In the genomic region with DNA sequence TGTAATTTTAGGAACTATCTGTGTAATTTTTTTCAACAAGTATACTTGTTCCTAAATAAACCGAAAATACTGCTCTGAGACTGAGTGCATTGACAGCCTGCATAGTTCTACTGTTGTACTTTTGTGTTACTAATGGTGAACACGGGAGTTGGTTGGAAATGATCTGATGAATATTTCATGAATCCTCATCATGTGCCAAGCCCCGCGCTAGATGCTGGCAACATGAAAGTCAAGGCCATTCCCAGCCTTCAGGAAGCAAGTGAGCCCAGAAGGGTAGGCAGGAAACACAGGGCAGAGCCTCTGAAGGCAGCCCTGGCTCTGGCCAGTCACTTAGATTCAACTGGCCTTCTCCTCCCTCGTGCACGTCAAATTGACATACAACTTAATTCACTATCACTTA, we compare ENCODE assay signal across 16 cellular contexts.
DNase-seq lines count a peak whose midpoint lies in the region; ATAC-seq and TF ChIP-seq lines count a peak whose summit lies in the region.
"Had no signal": no experiment of that assay in that cellular context is flagged by ENCODE, and none has a peak within 500 bp of the region (broad histone marks: within the 10 kb centered on the region; RNA-seq: fewer than 3 reads in every experiment).

No MANE protein-coding gene starts in this region.

- TF ChIP-seq POLR2A in IMR-90 (IDR thresholded peaks at IDR 0.05; ENCODE audit: low read depth, low read length) (no peak), thyroid gland (IDR thresholded peaks at IDR 0.05) (no peak)

- H2BK12ac ChIP-seq in neuronal stem cell (ENCODE audit: low read length) = no peak overlapping the region

- POLR2A ChIA-PET in IMR-90 (lab: Charles Lee; ENCODE audit: unreplicated experiment) = no interaction called here

- H3K27ac Mint-ChIP-seq in activated naive CD4-positive, alpha-beta T cell treated with anti-CD3 and anti-CD28 coated beads, Interleukin-2, amount 10 ng/mL, durations not matched to agents 7 days and 5 days = no peak overlapping the region
- H3K27ac Mint-ChIP-seq: CD8-positive, alpha-beta memory T cell had no signal

- in situ Hi-C loops in IMR-90 (cut with MboI; ENCODE audit: low sequenced_read_pairs) = loop anchor here (10.0 kb wide), 1 partner anchor 180 kb away; no protein-coding TSS in a partner anchor

- H3K4me3 ChIP-seq in IMR-90 (ENCODE audit: insufficient read depth, low read depth, low read length) (no peak overlapping the region), neuronal stem cell (ENCODE audit: low read length in 2 of 2) (no peak overlapping the region), thyroid gland (replicated peaks in 1 of 3) (no peak overlapping the region)

- H3K18ac ChIP-seq in IMR-90 (ENCODE audit: low read depth, low read length) = peak overlapping the region; percentile 25; the same call in 1 of the 2 replicates
- H3K18ac ChIP-seq in neuronal stem cell (ENCODE audit: low read length) = no peak overlapping the region

- H2AK5ac ChIP-seq in IMR-90 (ENCODE audit: low read depth, low read length) = peak overlapping the region; percentile 12; the same call in 1 of the 2 replicates
- no peak overlapping the region for H2AK5ac ChIP-seq in neuronal stem cell (ENCODE audit: low read depth, low read length)

- peaks cover 5% of the 10 kb centered on the region for H3K36me3 Mint-ChIP-seq in activated naive CD4-positive, alpha-beta T cell treated with anti-CD3 and anti-CD28 coated beads, Interleukin-2, amount 10 ng/mL, durations not matched to agents 7 days and 5 days

- H2BK15ac ChIP-seq in IMR-90 (ENCODE audit: low read depth, low read length) (no peak overlapping the region), neuronal stem cell (ENCODE audit: low read length) (no peak overlapping the region)

- H2AK9ac ChIP-seq in IMR-90 (replicated peaks; ENCODE audit: low read depth, low read length, poor library complexity) = no peak overlapping the region

- peak overlapping the region; percentile 74 for H3K14ac ChIP-seq in IMR-90 (replicated peaks; ENCODE audit: low read depth, low read length)
- H3K14ac ChIP-seq in neuronal stem cell (ENCODE audit: low read length) = no peak overlapping the region

- H3K4ac ChIP-seq in IMR-90 (ENCODE audit: low read depth, low read length) = peak overlapping the region; percentile 86
- H3K4ac ChIP-seq in neuronal stem cell (ENCODE audit: low read length) = no peak overlapping the region

- H3K4me1 Mint-ChIP-seq in activated naive CD4-positive, alpha-beta T cell treated with anti-CD3 and anti-CD28 coated beads, Interleukin-2, amount 10 ng/mL, durations not matched to agents 7 days and 5 days = no peaks in the 10 kb centered on the region

- H3K27me3 ChIP-seq in IMR-90 (ENCODE audit: control insufficient read depth, insufficient read depth, low read length) = no peaks in the 10 kb centered on the region
- H3K27me3 ChIP-seq in neuronal stem cell (ENCODE audit: control insufficient read depth in 3 of 3, insufficient read depth in 3 of 3, low read depth in 1 of 3, low read length in 3 of 3) = no peaks in the 10 kb centered on the region
- no peaks in the 10 kb centered on the region for H3K27me3 ChIP-seq in thyroid gland

- DNase-seq in IMR-90 (no peak), fibroblast of gingiva (ENCODE audit: low read depth) (peak; percentile 59), neuronal stem cell (ENCODE audit: low spot score) (no peak), HT-29 (ENCODE audit: low spot score) (no peak), thyroid gland (no peak)
- DNase-seq in activated naive CD4-positive, alpha-beta T cell treated with anti-CD3 and anti-CD28 coated beads, Interleukin-2, amount 10 ng/mL, durations not matched to agents 7 days and 5 days = no peak
- DNase-seq: AML-193; Calu3; CD8-positive, alpha-beta memory T cell; DMS53; KBM-7; NCI-H1092; NCI-H1436; NCI-H1930 had no signal

- H3K4me1 ChIP-seq in IMR-90 (ENCODE audit: control insufficient read depth, insufficient read depth, low read length) (peaks cover 27% of the 10 kb centered on the region; the same call in 1 of the 2 replicates), neuronal stem cell (ENCODE audit: control insufficient read depth in 2 of 2, insufficient read depth in 1 of 2, low read depth in 1 of 2, low read length in 2 of 2) (peaks cover 3 to 8% of the 10 kb centered on the region in 2 donors), thyroid gland (peaks cover 27 to 47% of the 10 kb centered on the region in 2 donors)

- TF ChIP-seq RAD21 in IMR-90 (IDR thresholded peaks at IDR 0.05; ENCODE audit: low read length) = no peak

- peak overlapping the region; percentile 0; the same call in 1 of the 2 replicates for H4K5ac ChIP-seq in IMR-90 (ENCODE audit: low read depth, low read length)

- H2BK20ac ChIP-seq in IMR-90 (ENCODE audit: low read depth, low read length) = peak overlapping the region; percentile 77; the same call in 1 of the 2 replicates

- peak overlapping the region; percentile 66 for H2BK120ac ChIP-seq in IMR-90 (ENCODE audit: low read depth, low read length)
- no peak overlapping the region for H2BK120ac ChIP-seq in neuronal stem cell (ENCODE audit: low read depth, low read length)

- TF ChIP-seq CTCF in IMR-90 (conservative IDR thresholded peaks at IDR 0.05; ENCODE audit: low read depth, low read length) (no peak), thyroid gland (IDR thresholded peaks at IDR 0.05) (no peak)

- peak overlapping the region; percentile 57 for H2BK5ac ChIP-seq in IMR-90 (ENCODE audit: low read depth, low read length, poor library complexity, severe bottlenecking)
- H2BK5ac ChIP-seq in neuronal stem cell (ENCODE audit: low read length) = no peak overlapping the region

- no peak overlapping the region for H3K4me3 Mint-ChIP-seq in activated naive CD4-positive, alpha-beta T cell treated with anti-CD3 and anti-CD28 coated beads, Interleukin-2, amount 10 ng/mL, durations not matched to agents 7 days and 5 days
- H3K4me3 Mint-ChIP-seq: CD8-positive, alpha-beta memory T cell had no signal

- H3K56ac ChIP-seq in IMR-90 (ENCODE audit: extremely low read depth, insufficient read depth, low read length) = peak overlapping the region; percentile 50; the same call in 1 of the 2 replicates

- H3K23ac ChIP-seq in IMR-90 (ENCODE audit: low read depth, low read length) (peak overlapping the region; percentile 83), neuronal stem cell (ENCODE audit: low read depth, low read length, poor library complexity) (no peak overlapping the region)

- no CpG with 5 or more reads among the region's 6 CpGs for WGBS in IMR-90 (ENCODE audit: extremely low coverage in 2 of 2, insufficient read length in 1 of 2), 2 experiments
- no CpG with 5 or more reads among the region's 6 CpGs for WGBS in neuronal stem cell (ENCODE audit: extremely low coverage in 2 of 2, insufficient read length in 2 of 2, insufficient replicate concordance in 1 of 2), 2 donors
- WGBS in thyroid gland, 2 donors = 85 to 92% methylated on average over 6 of the region's 6 CpGs

- H3K4me2 ChIP-seq in IMR-90 (ENCODE audit: low read depth, low read length) (no peak overlapping the region; the same call in 1 of the 2 replicates), neuronal stem cell (ENCODE audit: insufficient read depth, low read length, poor library complexity, severe bottlenecking) (no peak overlapping the region)

- H3K27me3 Mint-ChIP-seq in activated naive CD4-positive, alpha-beta T cell treated with anti-CD3 and anti-CD28 coated beads, Interleukin-2, amount 10 ng/mL, durations not matched to agents 7 days and 5 days = no peaks in the 10 kb centered on the region
- H3K27me3 Mint-ChIP-seq: CD8-positive, alpha-beta memory T cell had no signal

- dilution Hi-C loops in IMR-90 (cut with HindIII; ENCODE audit: low sequenced_read_pairs, unreplicated experiment) = no loop called here

- H4K8ac ChIP-seq in IMR-90 (ENCODE audit: low read depth in 2 of 2, low read length in 2 of 2) (peak overlapping the region in 1 of 2 experiments; percentile 64; a peak in 2 of 4 replicates), neuronal stem cell (ENCODE audit: low read depth, low read length) (no peak overlapping the region)

- H3K9me1 ChIP-seq in IMR-90 (ENCODE audit: insufficient read depth, low read length) = peaks cover 15% of the 10 kb centered on the region

- H4K20me1 ChIP-seq in IMR-90 (ENCODE audit: insufficient read depth, low read length) = 0 out of 2 replicates have a peak, but pooled peaks cover 3% of the 10 kb centered on the region

- H3K9ac ChIP-seq in IMR-90 (ENCODE audit: low read depth, low read length) (peak overlapping the region; percentile 1; the same call in 1 of the 2 replicates), neuronal stem cell (ENCODE audit: low read depth, low read length, poor library complexity) (peak overlapping the region; percentile 72)

- H3K79me1 ChIP-seq in IMR-90 (ENCODE audit: low read depth in 1 of 2, low read length in 2 of 2) (peaks cover 8 to 66% of the 10 kb centered on the region in 2 experiments; a peak in 3 of 4 replicates), neuronal stem cell (ENCODE audit: low read depth, low read length) (no peaks in the 10 kb centered on the region)

- intact Hi-C loops in IMR-90 (cut with micrococcal nuclease) (no loop called here), thyroid gland (cut with DNase I) (loop anchor here (10.0 kb wide), 1 partner anchor 100 kb away; no protein-coding TSS in a partner anchor)

- no TSS peak for BruUV-seq in IMR-90 (replicated peaks; lab: Mats Ljungman, UMichigan)

- H2AFZ ChIP-seq in IMR-90 (replicated peaks; ENCODE audit: low read length, poor library complexity) (no peak overlapping the region), neuronal stem cell (ENCODE audit: low read length) (no peak overlapping the region)

- CTCF ChIA-PET in IMR-90 (lab: Yijun Ruan, JAX) = interaction anchor here (1.0 kb wide), 1 partner anchor 185 kb away, joined by 3 read pairs; no protein-coding TSS in a partner anchor
- CTCF ChIA-PET in activated naive CD4-positive, alpha-beta T cell treated with anti-CD3 and anti-CD28 coated beads, Interleukin-2, amount 10 ng/mL, durations not matched to agents 7 days and 5 days (lab: Charles Lee) = no interaction called here

- ATAC-seq in IMR-90 (ENCODE audit: low read depth) (peak; percentile 27), GM18909 (IDR thresholded peaks at IDR 0.05; ENCODE audit: poor library complexity, unreplicated experiment) (no peak)

- peak overlapping the region; percentile 51; the same call in 1 of the 2 replicates for H3K27ac ChIP-seq in IMR-90 (ENCODE audit: insufficient read depth, low read length)
- H3K27ac ChIP-seq in neuronal stem cell (replicated peaks; ENCODE audit: low read length) = no peak overlapping the region
- no peak overlapping the region for H3K27ac ChIP-seq in thyroid gland
- H3K27ac ChIP-seq: C4-2B had no signal

- H3K9me3 ChIP-seq in IMR-90 (ENCODE audit: control insufficient read depth, insufficient read depth, low read length) (no peaks in the 10 kb centered on the region), neuronal stem cell (replicated peaks in 1 of 2; ENCODE audit: control insufficient read depth in 2 of 2, insufficient read depth in 1 of 2, low read depth in 1 of 2, low read length in 2 of 2) (no peaks in the 10 kb centered on the region), thyroid gland (no peaks in the 10 kb centered on the region)

- peaks cover 10% of the 10 kb centered on the region for H3K9me3 Mint-ChIP-seq in activated naive CD4-positive, alpha-beta T cell treated with anti-CD3 and anti-CD28 coated beads, Interleukin-2, amount 10 ng/mL, durations not matched to agents 7 days and 5 days

- H4K91ac ChIP-seq in IMR-90 (ENCODE audit: insufficient read depth, low read depth, low read length) (peak overlapping the region; percentile 43; the same call in 1 of the 2 replicates), neuronal stem cell (ENCODE audit: low read depth, low read length, poor library complexity) (no peak overlapping the region)

- H3K36me3 ChIP-seq in IMR-90 (ENCODE audit: control insufficient read depth, insufficient read depth, low read length) (peaks cover 37% of the 10 kb centered on the region), neuronal stem cell (replicated peaks in 1 of 2; ENCODE audit: control insufficient read depth in 2 of 2, insufficient read depth in 2 of 2, low read length in 2 of 2) (peaks cover 4 to 9% of the 10 kb centered on the region in 2 donors), thyroid gland (no peaks in the 10 kb centered on the region)
